ENCODE assay signal across 30 cellular contexts in genomic region chr10:124265776-124266467, GRCh38.
"Had no signal": no experiment of that assay in that cellular context is flagged by ENCODE, and none has a peak within 500 bp of the region (broad histone marks: within the 10 kb centered on the region; RNA-seq: fewer than 3 reads in every experiment).

No MANE protein-coding gene starts in this region.

- H2AFZ ChIP-seq: neural progenitor cell had no signal

- FAIRE-seq: islet of Langerhans, kidney, pancreas had no signal

- H3K4me1 Mint-ChIP-seq: immature natural killer cell; mesothelial cell of epicardium; natural killer cell; neural progenitor cell; stimulated activated memory B cell treated with anti-CD40 and anti-IgM and Interleukin-4, amounts not matched to agents 10 μg/mL and 1 μg/mL and 100 μg/mL, for 72 hours; stimulated activated naive CD8-positive, alpha-beta T cell treated with anti-CD3 and anti-CD28 coated beads, Interleukin-15, amount 100 ng/mL, for 72 hours had no signal

- H3K4me1 ChIP-seq: neural progenitor cell, pancreas, prostate gland, tibial nerve, vagina had no signal

- H3K9me3 Mint-ChIP-seq: immature natural killer cell; mesothelial cell of epicardium; natural killer cell; nephron progenitor cell; neural progenitor cell; stimulated activated memory B cell treated with anti-CD40 and anti-IgM and Interleukin-4, amounts not matched to agents 10 μg/mL and 1 μg/mL and 100 μg/mL, for 72 hours; type B pancreatic cell had no signal

- H3K4me3 Mint-ChIP-seq: immature natural killer cell; mesothelial cell of epicardium; naive B cell; natural killer cell; nephron progenitor cell; neural progenitor cell; stimulated activated memory B cell treated with anti-CD40 and anti-IgM and Interleukin-4, amounts not matched to agents 10 μg/mL and 1 μg/mL and 100 μg/mL, for 72 hours; stimulated activated naive CD8-positive, alpha-beta T cell treated with anti-CD3 and anti-CD28 coated beads, Interleukin-15, amount 100 ng/mL, for 72 hours; type B pancreatic cell had no signal

- H3K9me3 ChIP-seq: left lung, pancreas, prostate gland, tibial nerve, vagina had no signal

- H3K27me3 ChIP-seq: left lung, neural progenitor cell, pancreas, tibial nerve, vagina had no signal

- H3K4me3 ChIP-seq: left lung, lung, neural progenitor cell, pancreas, prostate gland, skin epidermis, tibial nerve, vagina had no signal

- H3K27ac ChIP-seq: left lung, neural progenitor cell, pancreas, prostate gland, skin epidermis, tibial nerve, vagina had no signal

- H3K36me3 Mint-ChIP-seq: immature natural killer cell; mesothelial cell of epicardium; natural killer cell; neural progenitor cell; stimulated activated memory B cell treated with anti-CD40 and anti-IgM and Interleukin-4, amounts not matched to agents 10 μg/mL and 1 μg/mL and 100 μg/mL, for 72 hours; type B pancreatic cell had no signal

- H3K27ac Mint-ChIP-seq: immature natural killer cell; mesothelial cell of epicardium; naive B cell; natural killer cell; stimulated activated memory B cell treated with anti-CD40 and anti-IgM and Interleukin-4, amounts not matched to agents 10 μg/mL and 1 μg/mL and 100 μg/mL, for 72 hours; stimulated activated naive CD8-positive, alpha-beta T cell treated with anti-CD3 and anti-CD28 coated beads, Interleukin-15, amount 100 ng/mL, for 72 hours; type B pancreatic cell had no signal

- ATAC-seq: left colon; natural killer cell; pancreas; right cardiac atrium; sciatic nerve; stimulated activated naive CD8-positive, alpha-beta T cell treated with anti-CD3 and anti-CD28 coated beads, Interleukin-15, amount 100 ng/mL, for 72 hours had no signal

- DNase-seq: hypothalamus; immature natural killer cell; kidney; left colon; mesendoderm; naive B cell; natural killer cell; nephron progenitor cell; pancreas; retina; stimulated activated CD4-positive, alpha-beta T cell treated with anti-CD3 and anti-CD28 coated beads, Interleukin-1b, Interleukin-23, amount 100 ng/mL, for 48 hours; stimulated activated CD4-positive, alpha-beta T cell treated with anti-CD3 and anti-CD28 coated beads, Interleukin-2, amount 100 ng/mL, for 48 hours; stimulated activated CD4-positive, alpha-beta T cell treated with anti-CD3 and anti-CD28 coated beads, Interleukin-4, amount 100 ng/mL, for 4 hours; stimulated activated CD8-positive, alpha-beta memory T cell treated with anti-CD3 and anti-CD28 coated beads, Interleukin-4, amount 100 ng/mL, for 48 hours; stimulated activated naive CD4-positive, alpha-beta T cell treated with Interleukin-2 at 50 U/mL for 16 hours; stimulated activated naive CD8-positive, alpha-beta T cell treated with anti-CD3 and anti-CD28 coated beads, Interleukin-15, amount 100 ng/mL, for 72 hours; substantia nigra had no signal

- H3K4me2 ChIP-seq: neural progenitor cell had no signal

- H3K36me3 ChIP-seq: left lung, neural progenitor cell, pancreas, prostate gland, tibial nerve, vagina had no signal
